Comparison of ENCODE assay signal across 1 cellular context in genomic region chr1:212514056-212514614, GRCh38.
TF ChIP-seq lines count a peak whose summit lies in the region.

No MANE protein-coding gene starts in this region.

TF ChIP-seq in K562, 482 proteins besides CTCF, POLR2A, EP300 and RAD21 (continued from another document and continues in another):
- TF ChIP-seq ZBTB7A (IDR thresholded peaks at IDR 0.05; ENCODE audit: borderline replicate concordance, control insufficient read depth, low read depth, low read length) (no peak), TSC22D4 (tag; IDR thresholded peaks at IDR 0.05) (no peak), ELF4 (CRISPR knock-in tag; IDR thresholded peaks at IDR 0.05) (no peak), NFYB (IDR thresholded peaks at IDR 0.05; ENCODE audit: extremely low read depth, insufficient read length) (no peak), FOXJ3 (CRISPR knock-in tag; IDR thresholded peaks at IDR 0.05) (no peak), EWSR1 (IDR thresholded peaks at IDR 0.05; ENCODE audit: borderline replicate concordance, low read depth, partially characterized antibody) (no peak), HMBOX1 (IDR thresholded peaks at IDR 0.05) (no peak), ZBTB33 (CRISPR knock-in tag; IDR thresholded peaks at IDR 0.05) (no peak), HDAC6 (IDR thresholded peaks at IDR 0.05; ENCODE audit: low read depth, low read length) (no peak), ZNF436 (CRISPR knock-in tag; IDR thresholded peaks at IDR 0.05) (no peak), SLC30A9 (CRISPR knock-in tag; IDR thresholded peaks at IDR 0.05) (no peak), ZFP36 (IDR thresholded peaks at IDR 0.05; ENCODE audit: low read depth, low read length, partially characterized antibody) (peak; percentile 57), ZNF324 (CRISPR knock-in tag; IDR thresholded peaks at IDR 0.05) (no peak), CREB3L1 (IDR thresholded peaks at IDR 0.05; ENCODE audit: borderline replicate concordance, low read depth) (no peak), ZNF232 (CRISPR knock-in tag; IDR thresholded peaks at IDR 0.05) (no peak), RBM34 (IDR thresholded peaks at IDR 0.05; ENCODE audit: borderline replicate concordance, insufficient read depth, low read length) (no peak), LEF1 (IDR thresholded peaks at IDR 0.05) (no peak), CUX1 (CRISPR knock-in tag; IDR thresholded peaks at IDR 0.05) (no peak), RBM14 (IDR thresholded peaks at IDR 0.05; ENCODE audit: borderline replicate concordance, insufficient read depth, low read depth, low read length) (no peak)
- TF ChIP-seq, protein P1, sequence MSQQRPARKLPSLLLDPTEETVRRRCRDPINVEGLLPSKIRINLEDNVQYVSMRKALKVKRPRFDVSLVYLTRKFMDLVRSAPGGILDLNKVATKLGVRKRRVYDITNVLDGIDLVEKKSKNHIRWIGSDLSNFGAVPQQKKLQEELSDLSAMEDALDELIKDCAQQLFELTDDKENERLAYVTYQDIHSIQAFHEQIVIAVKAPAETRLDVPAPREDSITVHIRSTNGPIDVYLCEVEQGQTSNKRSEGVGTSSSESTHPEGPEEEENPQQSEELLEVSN (IDR thresholded peaks at IDR 0.05; ENCODE audit: borderline replicate concordance in 1 of 2, extremely low read depth in 1 of 2, insufficient read depth in 1 of 2, insufficient read length in 1 of 2, low read depth in 1 of 2, low read length in 1 of 2, poor library complexity in 1 of 2, severe bottlenecking in 1 of 2) = peak; percentile 93 to 94
- TF ChIP-seq, protein P2, sequence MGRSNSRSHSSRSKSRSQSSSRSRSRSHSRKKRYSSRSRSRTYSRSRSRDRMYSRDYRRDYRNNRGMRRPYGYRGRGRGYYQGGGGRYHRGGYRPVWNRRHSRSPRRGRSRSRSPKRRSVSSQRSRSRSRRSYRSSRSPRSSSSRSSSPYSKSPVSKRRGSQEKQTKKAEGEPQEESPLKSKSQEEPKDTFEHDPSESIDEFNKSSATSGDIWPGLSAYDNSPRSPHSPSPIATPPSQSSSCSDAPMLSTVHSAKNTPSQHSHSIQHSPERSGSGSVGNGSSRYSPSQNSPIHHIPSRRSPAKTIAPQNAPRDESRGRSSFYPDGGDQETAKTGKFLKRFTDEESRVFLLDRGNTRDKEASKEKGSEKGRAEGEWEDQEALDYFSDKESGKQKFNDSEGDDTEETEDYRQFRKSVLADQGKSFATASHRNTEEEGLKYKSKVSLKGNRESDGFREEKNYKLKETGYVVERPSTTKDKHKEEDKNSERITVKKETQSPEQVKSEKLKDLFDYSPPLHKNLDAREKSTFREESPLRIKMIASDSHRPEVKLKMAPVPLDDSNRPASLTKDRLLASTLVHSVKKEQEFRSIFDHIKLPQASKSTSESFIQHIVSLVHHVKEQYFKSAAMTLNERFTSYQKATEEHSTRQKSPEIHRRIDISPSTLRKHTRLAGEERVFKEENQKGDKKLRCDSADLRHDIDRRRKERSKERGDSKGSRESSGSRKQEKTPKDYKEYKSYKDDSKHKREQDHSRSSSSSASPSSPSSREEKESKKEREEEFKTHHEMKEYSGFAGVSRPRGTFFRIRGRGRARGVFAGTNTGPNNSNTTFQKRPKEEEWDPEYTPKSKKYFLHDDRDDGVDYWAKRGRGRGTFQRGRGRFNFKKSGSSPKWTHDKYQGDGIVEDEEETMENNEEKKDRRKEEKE (IDR thresholded peaks at IDR 0.05; ENCODE audit: borderline replicate concordance in 1 of 2, control insufficient read depth in 1 of 2, low read depth in 2 of 2, low read length in 1 of 2) = no peak
- TF ChIP-seq, protein P3, sequence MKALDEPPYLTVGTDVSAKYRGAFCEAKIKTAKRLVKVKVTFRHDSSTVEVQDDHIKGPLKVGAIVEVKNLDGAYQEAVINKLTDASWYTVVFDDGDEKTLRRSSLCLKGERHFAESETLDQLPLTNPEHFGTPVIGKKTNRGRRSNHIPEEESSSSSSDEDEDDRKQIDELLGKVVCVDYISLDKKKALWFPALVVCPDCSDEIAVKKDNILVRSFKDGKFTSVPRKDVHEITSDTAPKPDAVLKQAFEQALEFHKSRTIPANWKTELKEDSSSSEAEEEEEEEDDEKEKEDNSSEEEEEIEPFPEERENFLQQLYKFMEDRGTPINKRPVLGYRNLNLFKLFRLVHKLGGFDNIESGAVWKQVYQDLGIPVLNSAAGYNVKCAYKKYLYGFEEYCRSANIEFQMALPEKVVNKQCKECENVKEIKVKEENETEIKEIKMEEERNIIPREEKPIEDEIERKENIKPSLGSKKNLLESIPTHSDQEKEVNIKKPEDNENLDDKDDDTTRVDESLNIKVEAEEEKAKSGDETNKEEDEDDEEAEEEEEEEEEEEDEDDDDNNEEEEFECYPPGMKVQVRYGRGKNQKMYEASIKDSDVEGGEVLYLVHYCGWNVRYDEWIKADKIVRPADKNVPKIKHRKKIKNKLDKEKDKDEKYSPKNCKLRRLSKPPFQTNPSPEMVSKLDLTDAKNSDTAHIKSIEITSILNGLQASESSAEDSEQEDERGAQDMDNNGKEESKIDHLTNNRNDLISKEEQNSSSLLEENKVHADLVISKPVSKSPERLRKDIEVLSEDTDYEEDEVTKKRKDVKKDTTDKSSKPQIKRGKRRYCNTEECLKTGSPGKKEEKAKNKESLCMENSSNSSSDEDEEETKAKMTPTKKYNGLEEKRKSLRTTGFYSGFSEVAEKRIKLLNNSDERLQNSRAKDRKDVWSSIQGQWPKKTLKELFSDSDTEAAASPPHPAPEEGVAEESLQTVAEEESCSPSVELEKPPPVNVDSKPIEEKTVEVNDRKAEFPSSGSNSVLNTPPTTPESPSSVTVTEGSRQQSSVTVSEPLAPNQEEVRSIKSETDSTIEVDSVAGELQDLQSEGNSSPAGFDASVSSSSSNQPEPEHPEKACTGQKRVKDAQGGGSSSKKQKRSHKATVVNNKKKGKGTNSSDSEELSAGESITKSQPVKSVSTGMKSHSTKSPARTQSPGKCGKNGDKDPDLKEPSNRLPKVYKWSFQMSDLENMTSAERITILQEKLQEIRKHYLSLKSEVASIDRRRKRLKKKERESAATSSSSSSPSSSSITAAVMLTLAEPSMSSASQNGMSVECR (CRISPR knock-in tag; IDR thresholded peaks at IDR 0.05) = no peak
- TF ChIP-seq, protein P4, sequence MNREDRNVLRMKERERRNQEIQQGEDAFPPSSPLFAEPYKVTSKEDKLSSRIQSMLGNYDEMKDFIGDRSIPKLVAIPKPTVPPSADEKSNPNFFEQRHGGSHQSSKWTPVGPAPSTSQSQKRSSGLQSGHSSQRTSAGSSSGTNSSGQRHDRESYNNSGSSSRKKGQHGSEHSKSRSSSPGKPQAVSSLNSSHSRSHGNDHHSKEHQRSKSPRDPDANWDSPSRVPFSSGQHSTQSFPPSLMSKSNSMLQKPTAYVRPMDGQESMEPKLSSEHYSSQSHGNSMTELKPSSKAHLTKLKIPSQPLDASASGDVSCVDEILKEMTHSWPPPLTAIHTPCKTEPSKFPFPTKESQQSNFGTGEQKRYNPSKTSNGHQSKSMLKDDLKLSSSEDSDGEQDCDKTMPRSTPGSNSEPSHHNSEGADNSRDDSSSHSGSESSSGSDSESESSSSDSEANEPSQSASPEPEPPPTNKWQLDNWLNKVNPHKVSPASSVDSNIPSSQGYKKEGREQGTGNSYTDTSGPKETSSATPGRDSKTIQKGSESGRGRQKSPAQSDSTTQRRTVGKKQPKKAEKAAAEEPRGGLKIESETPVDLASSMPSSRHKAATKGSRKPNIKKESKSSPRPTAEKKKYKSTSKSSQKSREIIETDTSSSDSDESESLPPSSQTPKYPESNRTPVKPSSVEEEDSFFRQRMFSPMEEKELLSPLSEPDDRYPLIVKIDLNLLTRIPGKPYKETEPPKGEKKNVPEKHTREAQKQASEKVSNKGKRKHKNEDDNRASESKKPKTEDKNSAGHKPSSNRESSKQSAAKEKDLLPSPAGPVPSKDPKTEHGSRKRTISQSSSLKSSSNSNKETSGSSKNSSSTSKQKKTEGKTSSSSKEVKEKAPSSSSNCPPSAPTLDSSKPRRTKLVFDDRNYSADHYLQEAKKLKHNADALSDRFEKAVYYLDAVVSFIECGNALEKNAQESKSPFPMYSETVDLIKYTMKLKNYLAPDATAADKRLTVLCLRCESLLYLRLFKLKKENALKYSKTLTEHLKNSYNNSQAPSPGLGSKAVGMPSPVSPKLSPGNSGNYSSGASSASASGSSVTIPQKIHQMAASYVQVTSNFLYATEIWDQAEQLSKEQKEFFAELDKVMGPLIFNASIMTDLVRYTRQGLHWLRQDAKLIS (CRISPR knock-in tag; IDR thresholded peaks at IDR 0.05) = no peak
- TF ChIP-seq, protein P5, sequence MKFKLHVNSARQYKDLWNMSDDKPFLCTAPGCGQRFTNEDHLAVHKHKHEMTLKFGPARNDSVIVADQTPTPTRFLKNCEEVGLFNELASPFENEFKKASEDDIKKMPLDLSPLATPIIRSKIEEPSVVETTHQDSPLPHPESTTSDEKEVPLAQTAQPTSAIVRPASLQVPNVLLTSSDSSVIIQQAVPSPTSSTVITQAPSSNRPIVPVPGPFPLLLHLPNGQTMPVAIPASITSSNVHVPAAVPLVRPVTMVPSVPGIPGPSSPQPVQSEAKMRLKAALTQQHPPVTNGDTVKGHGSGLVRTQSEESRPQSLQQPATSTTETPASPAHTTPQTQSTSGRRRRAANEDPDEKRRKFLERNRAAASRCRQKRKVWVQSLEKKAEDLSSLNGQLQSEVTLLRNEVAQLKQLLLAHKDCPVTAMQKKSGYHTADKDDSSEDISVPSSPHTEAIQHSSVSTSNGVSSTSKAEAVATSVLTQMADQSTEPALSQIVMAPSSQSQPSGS (CRISPR knock-in tag; IDR thresholded peaks at IDR 0.05) = no peak
